4 cellular contexts compared by ENCODE assay signal in the genomic region with DNA sequence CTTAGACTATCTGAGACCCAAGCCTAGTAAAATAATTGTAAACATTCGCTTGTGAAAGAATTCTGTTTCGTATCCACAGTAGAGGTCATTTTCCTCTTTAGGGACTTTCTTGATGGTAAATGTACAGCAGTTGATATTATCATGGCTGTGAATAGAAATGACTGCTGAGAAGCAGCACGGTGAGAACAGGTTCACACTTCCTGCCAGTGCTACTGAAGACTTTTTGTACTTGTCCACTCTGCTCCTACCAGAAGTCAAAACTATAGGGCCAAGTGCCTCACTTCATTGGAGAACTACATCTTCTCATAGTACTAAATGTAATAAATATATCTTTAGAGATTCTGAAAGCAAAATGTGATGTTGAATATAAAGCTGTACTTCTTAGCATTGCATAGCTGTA. TPM values are rescaled to one million over a fixed set of nuclear protein-coding genes. Genes with fewer than 3 reads are reported as not detected.
"Had no signal": no experiment of that assay in that cellular context is flagged by ENCODE, and none has a peak within 500 bp of the region (broad histone marks: within the 10 kb centered on the region; RNA-seq: fewer than 3 reads in every experiment).

No MANE protein-coding gene starts in this region.

RNA-seq across cellular contexts. Expression of a gene that starts 40.8 kb away (rescaled TPM):
- total RNA-seq: activated CD4-positive, alpha-beta memory T cell treated with anti-CD3 and anti-CD28 coated beads, Interleukin-2, amount 10 ng/mL, durations not matched to agents 7 days and 5 days; activated T-cell treated with anti-CD3 and anti-CD28 coated beads, Interleukin-2, amount 50 U/mL, for 72 hours; epithelial cell of proximal tubule had no signal
- polyA plus RNA-seq: cardiac muscle cell had no signal
